In genomic region chr9:109699019-109699418, GRCh38 we compare ENCODE assay signal across 2 cellular contexts.
TF ChIP-seq lines count a peak whose summit lies in the region.

No MANE protein-coding gene starts in this region.

TF ChIP-seq in SK-N-SH, 30 proteins besides CTCF, POLR2A, EP300 and RAD21:
- TF ChIP-seq TCF12 (IDR thresholded peaks at IDR 0.05) (peak; percentile 84), PBX3 (IDR thresholded peaks at IDR 0.05) (peak; percentile 77), FOXJ3 (CRISPR knock-in tag; IDR thresholded peaks at IDR 0.05) (no peak), FOSL2 (IDR thresholded peaks at IDR 0.05; ENCODE audit: borderline replicate concordance, low read depth) (peak; percentile 57; the same call in 1 of the 2 replicates), MXI1 (IDR thresholded peaks at IDR 0.05; ENCODE audit: low read depth, low read length) (no peak), JUND (IDR thresholded peaks at IDR 0.05) (peak; percentile 57), TEAD4 (IDR thresholded peaks at IDR 0.05; ENCODE audit: borderline replicate concordance, insufficient read depth) (peak; percentile 36; the same call in 1 of the 2 replicates), NFIC (IDR thresholded peaks at IDR 0.05; ENCODE audit: borderline replicate concordance) (peak; percentile 42; the same call in 1 of the 2 replicates)

TF ChIP-seq in HepG2, 621 proteins besides CTCF, POLR2A, EP300 and RAD21:
- TF ChIP-seq KDM5B (CRISPR knock-in tag; IDR thresholded peaks at IDR 0.05; ENCODE audit: borderline replicate concordance), result no peak
- TF ChIP-seq ZNF709 (CRISPR knock-in tag; IDR thresholded peaks at IDR 0.05), result no peak
TF ChIP-seq in HepG2: peak in this region for 0.
